ENCODE assay signal across 8 cellular contexts in genomic region chr12:110039085-110039807, GRCh38. TPM values are rescaled to one million over a fixed set of nuclear protein-coding genes. Genes with fewer than 3 reads are reported as not detected.
DNase-seq lines count a peak whose midpoint lies in the region; ATAC-seq, FAIRE-seq and TF ChIP-seq lines count a peak whose summit lies in the region.

No MANE protein-coding gene starts in this region.

- H4K5ac ChIP-seq in H1 (ENCODE audit: insufficient read length, low read depth, low read length): no peak overlapping the region

- H3K4me3 Mint-ChIP-seq in WTC11: no peak overlapping the region

- no peak overlapping the region for H3K18ac ChIP-seq in H1 (ENCODE audit: extremely low read depth, low read length)

- no peak overlapping the region for H4K91ac ChIP-seq in H1 (replicated peaks; ENCODE audit: insufficient read length, low read length)

- 86% methylated on average over 5 of the region's 5 CpGs; no CpG with 5 or more reads in 1 of the 2 experiments for WGBS in H1 (ENCODE audit: extremely low coverage in 1 of 2, insufficient coverage in 1 of 2, insufficient read length in 1 of 2, insufficient replicate concordance in 2 of 2, low coverage in 1 of 2, low lambda C conversion rate in 2 of 2, missing lambda C conversion rate in 1 of 2), 2 experiments

- DNase-seq in stimulated activated CD4-positive, alpha-beta T cell treated with anti-CD3 and anti-CD28 coated beads, Interleukin-4, amount 100 ng/mL, for 1 hour: peak; percentile 12
- no peak for DNase-seq in stimulated activated CD4-positive, alpha-beta T cell treated with anti-CD3 and anti-CD28 coated beads, Interleukin-12 subunit alpha, Interleukin-12 subunit beta, amount 100 ng/mL, for 4 hours
- DNase-seq in WTC11 (ENCODE audit: low spot score) (no peak), H1 (ENCODE audit: low read depth in 1 of 2, low spot score in 2 of 2) (no peak), osteoblast (ENCODE audit: insufficient read length, low spot score, missing footprints) (peak; percentile 93), mesenteric fat pad (ENCODE audit: low spot score) (no peak)

- no peak overlapping the region for H3K14ac ChIP-seq in H1 (ENCODE audit: insufficient read length)

- peak overlapping the region; percentile 76; the same call in 1 of the 2 replicates for H4K8ac ChIP-seq in H1 (ENCODE audit: extremely low read depth, insufficient read depth, low read length)

- CTCF ChIA-PET in WTC11 (lab: Charles Lee): no interaction called here
- CTCF ChIA-PET in H1 (lab: Charles Lee; ENCODE audit: partially characterized antibody): no interaction called here

- TF ChIP-seq EP300 in H1 (IDR thresholded peaks at IDR 0.05; ENCODE audit: borderline replicate concordance in 1 of 2, low read depth in 2 of 2, low read length in 2 of 2): no peak

- no peak overlapping the region for H2BK12ac ChIP-seq in H1 (ENCODE audit: low read depth, low read length)

- TF ChIP-seq CTCF in WTC11 (IDR thresholded peaks at IDR 0.05) (no peak), H1 (IDR thresholded peaks at IDR 0.05; ENCODE audit: control extremely low read depth in 1 of 3, insufficient read depth in 1 of 3, low read depth in 1 of 3, low read length in 3 of 3) (no peak), osteoblast (IDR thresholded peaks at IDR 0.05; ENCODE audit: extremely low read depth, low read depth, low read length) (no peak)

- H2BK20ac ChIP-seq in H1 (ENCODE audit: low read length): no peak overlapping the region

- H3K4me1 ChIP-seq in H1 (replicated peaks in 1 of 4; ENCODE audit: control insufficient read depth in 3 of 4, insufficient read depth in 4 of 4, low read length in 3 of 4): peaks cover 0 to 2% (median 0%) of the 10 kb centered on the region in 4 experiments; a peak in 1 of 7 replicates
- peaks cover 23% of the 10 kb centered on the region for H3K4me1 ChIP-seq in osteoblast (ENCODE audit: insufficient read depth, low read length)

- H3K27me3 ChIP-seq in H1 (replicated peaks in 1 of 4; ENCODE audit: control insufficient read depth in 3 of 4, extremely low read depth in 1 of 4, insufficient read depth in 3 of 4, low read length in 3 of 4): no peaks in the 10 kb centered on the region
- H3K27me3 ChIP-seq in osteoblast (ENCODE audit: insufficient read depth, low read length): no peaks in the 10 kb centered on the region

- no peak overlapping the region for H2AK5ac ChIP-seq in H1 (ENCODE audit: low read depth, low read length)

- TF ChIP-seq RAD21 in H1 (IDR thresholded peaks at IDR 0.05 in 1 of 2, conservative IDR thresholded peaks at IDR 0.05 in 1 of 2; ENCODE audit: low read depth in 2 of 2, low read length in 2 of 2): no peak

- H3K23ac ChIP-seq in H1 (ENCODE audit: insufficient read length): no peak overlapping the region

- H3K4ac ChIP-seq in H1 (replicated peaks; ENCODE audit: insufficient read length, low read depth, low read length): no peak overlapping the region

- peak overlapping the region; percentile 68 for H3K27ac Mint-ChIP-seq in WTC11

- no peak for FAIRE-seq in H1 (lab: Jason Lieb, UNC)

- H3K4me2 ChIP-seq in H1 (ENCODE audit: insufficient read depth in 1 of 2, low read depth in 2 of 2, low read length in 2 of 2): no peak overlapping the region
- peak overlapping the region; percentile 60 for H3K4me2 ChIP-seq in osteoblast (ENCODE audit: insufficient read depth, low read length)

- H3K23me2 ChIP-seq in H1 (ENCODE audit: low read depth, low read length): 0 out of 2 replicates have a peak, but pooled peaks cover 2% of the 10 kb centered on the region

- POLR2A ChIA-PET in WTC11 (lab: Charles Lee): no interaction called here
- POLR2A ChIA-PET in H1 (lab: Charles Lee; ENCODE audit: partially characterized antibody): interaction anchor here (1.3 kb wide), 1 partner anchor 16 kb away, joined by 4 read pairs; no protein-coding TSS in a partner anchor

- H2BK5ac ChIP-seq in H1 (ENCODE audit: low read depth, low read length): no peak overlapping the region

- H3K27me3 Mint-ChIP-seq in WTC11 (ENCODE audit: low read depth): no peaks in the 10 kb centered on the region; the same call in 1 of the 2 replicates

- peak; percentile 49 for ATAC-seq in WTC11
- no peak for ATAC-seq in GM19452 (IDR thresholded peaks at IDR 0.05; ENCODE audit: unreplicated experiment)
- no peak for ATAC-seq in HG03280 (IDR thresholded peaks at IDR 0.05; ENCODE audit: unreplicated experiment)

- H4K20me1 ChIP-seq in H1 (replicated peaks in 1 of 2; ENCODE audit: control insufficient read depth in 1 of 2, insufficient read depth in 2 of 2, low read length in 2 of 2) (peaks cover 0 to 6% of the 10 kb centered on the region in 2 experiments), osteoblast (ENCODE audit: insufficient read depth, low read length) (peaks cover 6% of the 10 kb centered on the region)

- no peaks in the 10 kb centered on the region for H3K9me3 Mint-ChIP-seq in WTC11

- H2AFZ ChIP-seq in H1 (ENCODE audit: low read length): no peak overlapping the region
- no peak overlapping the region for H2AFZ ChIP-seq in osteoblast (ENCODE audit: low read length)

- H3K27ac ChIP-seq in H1 (ENCODE audit: low read depth, low read length) (no peak overlapping the region), osteoblast (ENCODE audit: low read depth, low read length) (peak overlapping the region; percentile 98)

- H3K9me3 ChIP-seq in H1 (ENCODE audit: insufficient read depth in 2 of 2, low read depth in 1 of 2, low read length in 1 of 2): no peaks in the 10 kb centered on the region
- no peaks in the 10 kb centered on the region for H3K9me3 ChIP-seq in osteoblast (ENCODE audit: low read depth, low read length)

- no peak overlapping the region for H2BK15ac ChIP-seq in H1 (ENCODE audit: low read length)

- H3K36me3 ChIP-seq in H1 (ENCODE audit: control insufficient read depth in 2 of 4, insufficient read depth in 4 of 4, low read length in 3 of 4): peaks cover 0 to 12% (median 3%) of the 10 kb centered on the region in 4 experiments; a peak in 2 of 8 replicates
- peaks cover 70% of the 10 kb centered on the region for H3K36me3 ChIP-seq in osteoblast (ENCODE audit: insufficient read depth, low read length)

- H3K4me1 Mint-ChIP-seq in WTC11: peaks cover 18% of the 10 kb centered on the region

- H3K79me1 ChIP-seq in H1 (ENCODE audit: low read depth, low read length): 0 out of 2 replicates have a peak, but pooled peaks cover 2% of the 10 kb centered on the region

- no peak overlapping the region for H2BK120ac ChIP-seq in H1 (replicated peaks; ENCODE audit: low read depth, low read length)

- TF ChIP-seq POLR2A in H1 (IDR thresholded peaks at IDR 0.05; ENCODE audit: control extremely low read depth in 1 of 2, low read depth in 2 of 2, low read length in 2 of 2): no peak

- H3K4me3 ChIP-seq in H1 (ENCODE audit: extremely low read depth in 1 of 4, insufficient read depth in 2 of 4, low read depth in 3 of 4, low read length in 4 of 4) (no peak overlapping the region), osteoblast (ENCODE audit: insufficient read depth, low read length) (peak overlapping the region; percentile 31)

- peaks cover 21% of the 10 kb centered on the region; the same call in 1 of the 2 replicates for H3K36me3 Mint-ChIP-seq in WTC11

- H3K79me2 ChIP-seq in H1 (ENCODE audit: control insufficient read depth in 1 of 2, insufficient read depth in 2 of 2, low read length in 2 of 2): no peaks in the 10 kb centered on the region
- peaks cover 42% of the 10 kb centered on the region for H3K79me2 ChIP-seq in osteoblast (ENCODE audit: insufficient read depth, low read length)

- no peak overlapping the region for H3K56ac ChIP-seq in H1 (replicated peaks; ENCODE audit: insufficient read length, low read depth, low read length)

- no peak overlapping the region for H3K9ac ChIP-seq in H1 (replicated peaks in 1 of 4; ENCODE audit: extremely low read depth in 1 of 4, low read depth in 3 of 4, low read length in 3 of 4)

TF ChIP-seq in WTC11, 78 proteins besides CTCF, POLR2A, EP300 and RAD21 (continues in another document):
- TF ChIP-seq GABPB1 (CRISPR knock-in tag; IDR thresholded peaks at IDR 0.05): peak; percentile 58

TF ChIP-seq in H1, 55 proteins besides CTCF, POLR2A, EP300 and RAD21 (continues in another document):
- no peak for TF ChIP-seq BRCA1 (IDR thresholded peaks at IDR 0.05; ENCODE audit: low read depth, low read length)

RNA-seq across cellular contexts. Expression of gene C12orf76, which starts 9.1 kb away (rescaled TPM):
- total RNA-seq in WTC11 (2021) (17.6 to 18.6 TPM (median 18.3 TPM) in 3 replicates), osteoblast (7.6 and 9.4 TPM in 2 replicates), mesenteric fat pad (6.4 TPM)
- 11.4 and 14.4 TPM in 2 replicates for total RNA-seq in H1 (2021; fragmentation: NEBNext Ultra II Directional; extraction: Animal tissue kit (Norgen Biotek cat#: 25700))
- polyA plus RNA-seq in H1 (2011; rRNA removed): 15.9 and 18.6 TPM in 2 replicates
- polyA plus RNA-seq in H1 (2011; cell fraction: cytosol; rRNA removed): 22.4 TPM
- polyA plus RNA-seq in H1 (2011; cell fraction: nucleus; rRNA removed): 14.3 TPM
- 14.4 to 17.1 TPM (median 15.2 TPM) in 4 replicates for polyA plus RNA-seq in H1 (2012, experiment 1 of 2)
- 15.9 TPM for polyA plus RNA-seq in H1 (2012, experiment 2 of 2)
- polyA plus RNA-seq in H1 (2013, experiment 1 of 2): 11.8 TPM
- 12.1 TPM for polyA plus RNA-seq in H1 (2013, experiment 2 of 2)
- polyA minus RNA-seq in H1 (2011; rRNA and poly(A)+ RNA removed): 9.8 and 15.4 TPM in 2 replicates
- 21.7 TPM for polyA minus RNA-seq in H1 (2011; cell fraction: cytosol; rRNA and poly(A)+ RNA removed)
- polyA minus RNA-seq in H1 (2011; cell fraction: nucleus; rRNA and poly(A)+ RNA removed): 8.8 TPM

RNA-seq across cellular contexts. Expression of gene ANKRD13A, which starts 40.0 kb away (rescaled TPM):
- total RNA-seq in WTC11 (2021) (17.6 to 22.4 TPM (median 18.3 TPM) in 3 replicates), osteoblast (94.1 and 113 TPM in 2 replicates), mesenteric fat pad (29.8 TPM)
- total RNA-seq in H1 (2021; fragmentation: NEBNext Ultra II Directional; extraction: Animal tissue kit (Norgen Biotek cat#: 25700)): 16.8 and 17.1 TPM in 2 replicates
- 21.4 and 22.6 TPM in 2 replicates for polyA plus RNA-seq in H1 (2011; rRNA removed)
- 16.3 TPM for polyA plus RNA-seq in H1 (2011; cell fraction: cytosol; rRNA removed)
- 33.4 TPM for polyA plus RNA-seq in H1 (2011; cell fraction: nucleus; rRNA removed)
- 9.5 to 14.3 TPM (median 10.8 TPM) in 4 replicates for polyA plus RNA-seq in H1 (2012, experiment 1 of 2)
- polyA plus RNA-seq in H1 (2012, experiment 2 of 2): 5.0 TPM
- polyA plus RNA-seq in H1 (2013, experiment 1 of 2): 10.4 TPM
- 10.2 TPM for polyA plus RNA-seq in H1 (2013, experiment 2 of 2)
- 24.7 and 25.7 TPM in 2 replicates for polyA minus RNA-seq in H1 (2011; rRNA and poly(A)+ RNA removed)
- polyA minus RNA-seq in H1 (2011; cell fraction: cytosol; rRNA and poly(A)+ RNA removed): 9.5 TPM
- 10.8 TPM for polyA minus RNA-seq in H1 (2011; cell fraction: nucleus; rRNA and poly(A)+ RNA removed)

RNA-seq across cellular contexts. Expression of gene GIT2, which starts 43.1 kb away (rescaled TPM):
- total RNA-seq in WTC11 (2021): 21.4 to 22.3 TPM (median 21.7 TPM) in 3 replicates
- total RNA-seq in H1 (2021; fragmentation: NEBNext Ultra II Directional; extraction: Animal tissue kit (Norgen Biotek cat#: 25700)): 18.5 and 20.7 TPM in 2 replicates
- 7.8 and 9.6 TPM in 2 replicates for polyA plus RNA-seq in H1 (2011; rRNA removed)
- polyA plus RNA-seq in H1 (2011; cell fraction: cytosol; rRNA removed): 10.9 TPM
- polyA plus RNA-seq in H1 (2011; cell fraction: nucleus; rRNA removed): 16.9 TPM
- 11.6 to 13.2 TPM (median 12.7 TPM) in 4 replicates for polyA plus RNA-seq in H1 (2012, experiment 1 of 2)
- polyA plus RNA-seq in H1 (2012, experiment 2 of 2): 1.3 TPM
- polyA plus RNA-seq in H1 (2013, experiment 1 of 2): 11.7 TPM
- 9.3 TPM for polyA plus RNA-seq in H1 (2013, experiment 2 of 2)
- 30.4 and 31.5 TPM in 2 replicates for polyA minus RNA-seq in H1 (2011; rRNA and poly(A)+ RNA removed)
- polyA minus RNA-seq in H1 (2011; cell fraction: cytosol; rRNA and poly(A)+ RNA removed): 8.7 TPM
- 28.1 TPM for polyA minus RNA-seq in H1 (2011; cell fraction: nucleus; rRNA and poly(A)+ RNA removed)
- total RNA-seq in osteoblast: 43.4 and 45.4 TPM in 2 replicates
- 54.2 TPM for total RNA-seq in mesenteric fat pad

Comparison
In these comparisons a context has a peak if more than half of its experiments do, and no peak if none do; other contexts are left out.
1. DNase-seq: peak in stimulated activated CD4-positive, alpha-beta T cell treated with anti-CD3 and anti-CD28 coated beads, Interleukin-4, amount 100 ng/mL, for 1 hour (single experiment) and osteoblast (single experiment); none in stimulated activated CD4-positive, alpha-beta T cell treated with anti-CD3 and anti-CD28 coated beads, Interleukin-12 subunit alpha, Interleukin-12 subunit beta, amount 100 ng/mL, for 4 hours (single experiment), WTC11 (single experiment), H1 (0 of 2) and mesenteric fat pad (single experiment).